ENCODE assay signal across 24 cellular contexts in the genomic region with DNA sequence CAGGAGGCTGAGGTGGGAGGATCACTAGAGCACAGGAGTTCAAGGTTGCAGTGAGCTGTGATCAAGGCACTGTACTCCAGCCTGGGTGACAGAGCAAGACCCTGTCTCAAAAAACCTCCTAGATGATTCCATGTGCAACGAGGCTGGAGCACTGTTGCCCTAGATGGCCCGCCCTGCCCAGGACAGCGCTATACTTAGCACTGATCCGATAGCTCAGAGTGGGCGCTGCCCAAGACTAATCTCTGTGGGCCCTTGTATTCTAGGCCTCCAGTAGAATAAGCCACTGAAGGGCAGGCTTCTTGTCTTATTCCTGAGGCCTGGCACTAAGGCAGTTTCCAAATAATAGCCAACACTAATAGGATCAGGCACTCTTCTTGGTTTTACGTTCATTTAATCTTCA. TPM values are rescaled to one million over a fixed set of nuclear protein-coding genes. Genes with fewer than 3 reads are reported as not detected.
DNase-seq lines count a peak whose midpoint lies in the region; ATAC-seq, FAIRE-seq and TF ChIP-seq lines count a peak whose summit lies in the region.
"Had no signal": no experiment of that assay in that cellular context is flagged by ENCODE, and none has a peak within 500 bp of the region (broad histone marks: within the 10 kb centered on the region; RNA-seq: fewer than 3 reads in every experiment).

No MANE protein-coding gene starts in this region.

- DNase-seq in NCI-H82 (lab: John Stamatoyannopoulos, UW) (peak; percentile 52), NCI-H82 treated with DMSO at 0.1 percent for 48 hours (lab: John Stamatoyannopoulos, UW; ENCODE audit: unreplicated experiment) (no peak), left cardiac atrium (no peak), nephron progenitor cell (no peak), HTR-8/SVneo (ENCODE audit: insufficient read length, low spot score) (no peak), posterior cingulate gyrus (no peak), endothelial cell (ENCODE audit: low spot score) (no peak)
- no peak for DNase-seq in stimulated activated naive B cell treated with anti-CD40 and anti-IgM and Interleukin-4, amounts not matched to agents 10 μg/mL and 1 μg/mL and 100 μg/mL, for 72 hours
- DNase-seq: CD8-positive, alpha-beta memory T cell; DMS 273 treated with DMSO at 0.1 percent for 48 hours; DMS79 treated with DMSO at 0.1 percent for 48 hours; GF-D8; H9; NCI-H1048; NCI-H1417; NCI-H1694; NCI-H2029 treated with DMSO at 0.1 percent for 48 hours; NCI-H2227 treated with DMSO at 0.1 percent for 48 hours; NCI-H69 had no signal

- TF ChIP-seq CTCF in nephron progenitor cell (IDR thresholded peaks at IDR 0.05) (no peak), endothelial cell (IDR thresholded peaks at IDR 0.05; ENCODE audit: unreplicated experiment) (no peak)

- H3K4me3 Mint-ChIP-seq in nephron progenitor cell (no peak overlapping the region), endothelial cell (ENCODE audit: unreplicated experiment) (no peak overlapping the region)
- no peak overlapping the region for H3K4me3 Mint-ChIP-seq in stimulated activated naive B cell treated with anti-CD40 and anti-IgM and Interleukin-4, amounts not matched to agents 10 μg/mL and 1 μg/mL and 100 μg/mL, for 72 hours
- H3K4me3 Mint-ChIP-seq: B cell; CD14-positive monocyte; CD8-positive, alpha-beta memory T cell; GM23338; H9; IgD-negative memory B cell had no signal

- H3K27me3 Mint-ChIP-seq in nephron progenitor cell (ENCODE audit: low read depth, poor library complexity) (peaks cover 3% of the 10 kb centered on the region), endothelial cell (ENCODE audit: unreplicated experiment) (peaks cover 4% of the 10 kb centered on the region)
- H3K27me3 Mint-ChIP-seq in stimulated activated naive B cell treated with anti-CD40 and anti-IgM and Interleukin-4, amounts not matched to agents 10 μg/mL and 1 μg/mL and 100 μg/mL, for 72 hours, result no peaks in the 10 kb centered on the region
- H3K27me3 Mint-ChIP-seq: B cell; CD8-positive, alpha-beta memory T cell; IgD-negative memory B cell had no signal

- H3K9me3 Mint-ChIP-seq in nephron progenitor cell (no peaks in the 10 kb centered on the region), endothelial cell (ENCODE audit: unreplicated experiment) (no peaks in the 10 kb centered on the region)
- no peaks in the 10 kb centered on the region for H3K9me3 Mint-ChIP-seq in stimulated activated naive B cell treated with anti-CD40 and anti-IgM and Interleukin-4, amounts not matched to agents 10 μg/mL and 1 μg/mL and 100 μg/mL, for 72 hours
- H3K9me3 Mint-ChIP-seq: CD14-positive monocyte; CD8-positive, alpha-beta memory T cell; GM23338; H9; IgD-negative memory B cell had no signal

- FAIRE-seq in HTR-8/SVneo (lab: Jason Lieb, UNC), result no peak
- FAIRE-seq: GM12891 had no signal

- peak overlapping the region; percentile 80 for H3K27ac Mint-ChIP-seq in nephron progenitor cell
- peak overlapping the region; percentile 76 for H3K27ac Mint-ChIP-seq in stimulated activated naive B cell treated with anti-CD40 and anti-IgM and Interleukin-4, amounts not matched to agents 10 μg/mL and 1 μg/mL and 100 μg/mL, for 72 hours
- no peak overlapping the region for H3K27ac Mint-ChIP-seq in endothelial cell (ENCODE audit: unreplicated experiment)
- H3K27ac Mint-ChIP-seq: B cell, IgD-negative memory B cell had no signal

- H3K4me1 Mint-ChIP-seq in nephron progenitor cell, result peaks cover 32% of the 10 kb centered on the region
- peaks cover 12 to 51% of the 10 kb centered on the region in 2 donors for H3K4me1 Mint-ChIP-seq in stimulated activated naive B cell treated with anti-CD40 and anti-IgM and Interleukin-4, amounts not matched to agents 10 μg/mL and 1 μg/mL and 100 μg/mL, for 72 hours
- no peaks in the 10 kb centered on the region for H3K4me1 Mint-ChIP-seq in endothelial cell (ENCODE audit: unreplicated experiment)
- H3K4me1 Mint-ChIP-seq: CD14-positive monocyte had no signal

- ATAC-seq in left cardiac atrium, result peak; percentile 46 to 54
- no peak for ATAC-seq in stimulated activated naive B cell treated with anti-CD40 and anti-IgM and Interleukin-4, amounts not matched to agents 10 μg/mL and 1 μg/mL and 100 μg/mL, for 72 hours (replicated peaks)
- ATAC-seq: GM23338 had no signal

- H3K36me3 Mint-ChIP-seq in nephron progenitor cell (ENCODE audit: low read depth), result peaks cover 7% of the 10 kb centered on the region
- H3K36me3 Mint-ChIP-seq in stimulated activated naive B cell treated with anti-CD40 and anti-IgM and Interleukin-4, amounts not matched to agents 10 μg/mL and 1 μg/mL and 100 μg/mL, for 72 hours, result peaks cover 39 to 56% of the 10 kb centered on the region in 2 donors
- H3K36me3 Mint-ChIP-seq in endothelial cell (ENCODE audit: low read depth, unreplicated experiment), result peaks cover 6% of the 10 kb centered on the region

- intact Hi-C loops in left cardiac atrium (cut with DNase I) (no loop called here), posterior cingulate gyrus (cut with DNase I) (no loop called here)

RNA-seq across cellular contexts. Expression of a gene that starts 41.0 kb away (rescaled TPM):
- total RNA-seq in left cardiac atrium (10 to 100 TPM; 13.2 to 19.3 TPM), endothelial cell (ENCODE audit: unreplicated experiment) (31.3 TPM)

Comparison
In these comparisons a context has a peak if more than half of its experiments do, and no peak if none do; other contexts are left out.
1. ATAC-seq: peak in left cardiac atrium (2 of 2); none in stimulated activated naive B cell treated with anti-CD40 and anti-IgM and Interleukin-4, amounts not matched to agents 10 μg/mL and 1 μg/mL and 100 μg/mL, for 72 hours (0 of 2).